21 cellular contexts compared by ENCODE assay signal in genomic region chr12:132267873-132268272, GRCh38.
DNase-seq lines count a peak whose midpoint lies in the region; ATAC-seq, FAIRE-seq and TF ChIP-seq lines count a peak whose summit lies in the region.
"Had no signal": no experiment of that assay in that cellular context is flagged by ENCODE, and none has a peak within 500 bp of the region (broad histone marks: within the 10 kb centered on the region; RNA-seq: fewer than 3 reads in every experiment).

No MANE protein-coding gene starts in this region.

- no peak overlapping the region for H4K12ac ChIP-seq in trophoblast cell (ENCODE audit: low read depth, low read length)

- dilution Hi-C loops in IMR-90 (cut with HindIII; ENCODE audit: low sequenced_read_pairs, unreplicated experiment) = no loop called here

- no peak overlapping the region for H3K9ac ChIP-seq in IMR-90 (ENCODE audit: low read depth, low read length)
- no peak overlapping the region for H3K9ac ChIP-seq in endodermal cell (ENCODE audit: extremely low read depth, low read length, poor library complexity, severe bottlenecking)
- H3K9ac ChIP-seq in trophoblast cell (ENCODE audit: low read length) = no peak overlapping the region
- H3K9ac ChIP-seq: BLaER1 treated with 17β-estradiol and CSF1 and Interleukin-3, amounts not matched to agents 10 nM and 100 nM had no signal

- CTCF ChIA-PET in IMR-90 (lab: Yijun Ruan, JAX) = no interaction called here

- no peak overlapping the region for H3K18ac ChIP-seq in IMR-90 (ENCODE audit: low read depth, low read length)
- H3K18ac ChIP-seq in trophoblast cell (ENCODE audit: low read length) = no peak overlapping the region

- H3K14ac ChIP-seq in IMR-90 (replicated peaks; ENCODE audit: low read depth, low read length) (no peak overlapping the region), trophoblast cell (ENCODE audit: low read length) (no peak overlapping the region)

- no peak overlapping the region for H3K4me2 ChIP-seq in IMR-90 (ENCODE audit: low read depth, low read length)
- no peak overlapping the region for H3K4me2 ChIP-seq in trophoblast cell (ENCODE audit: low read length)
- H3K4me2 ChIP-seq: BLaER1 treated with 17β-estradiol and CSF1 and Interleukin-3, amounts not matched to agents 10 nM and 100 nM had no signal

- H2BK5ac ChIP-seq in IMR-90 (ENCODE audit: low read depth, low read length, poor library complexity, severe bottlenecking) (peak overlapping the region; percentile 19), trophoblast cell (ENCODE audit: low read depth, low read length, poor library complexity) (no peak overlapping the region)

- no peak overlapping the region for H3K4me3 Mint-ChIP-seq in endodermal cell
- H3K4me3 Mint-ChIP-seq: CD14-positive monocyte; CD4-positive, alpha-beta T cell; CD8-positive, alpha-beta memory T cell had no signal

- no peak overlapping the region for H4K91ac ChIP-seq in IMR-90 (ENCODE audit: insufficient read depth, low read depth, low read length)
- H4K91ac ChIP-seq in trophoblast cell (ENCODE audit: low read depth, low read length) = no peak overlapping the region

- 84% methylated on average over 6 of the region's 10 CpGs; no CpG with 5 or more reads in 1 of the 2 experiments for WGBS in IMR-90 (ENCODE audit: extremely low coverage in 2 of 2, insufficient read length in 1 of 2), 2 experiments
- WGBS in endodermal cell (ENCODE audit: insufficient coverage in 1 of 2, insufficient read length in 1 of 2), 2 experiments = 93 to 100% methylated on average over 2 to 10 of the region's 10 CpGs
- WGBS in trophoblast cell (ENCODE audit: extremely low coverage, insufficient coverage, insufficient read length) = 100% methylated on average over 6 of the region's 10 CpGs
- 91 to 99% methylated on average over 10 of the region's 10 CpGs for WGBS in heart right ventricle, 2 donors

- no peaks in the 10 kb centered on the region for H3K4me1 Mint-ChIP-seq in endodermal cell
- H3K4me1 Mint-ChIP-seq: CD14-positive monocyte; CD8-positive, alpha-beta memory T cell had no signal

- H2BK12ac ChIP-seq in trophoblast cell (ENCODE audit: low read length) = no peak overlapping the region

- H2AFZ ChIP-seq in IMR-90 (replicated peaks; ENCODE audit: low read length, poor library complexity) = no peak overlapping the region
- no peak overlapping the region for H2AFZ ChIP-seq in trophoblast cell (ENCODE audit: insufficient read depth, low read length, poor library complexity)

- FAIRE-seq in GM12891 (lab: Jason Lieb, UNC) = peak; percentile 43
- FAIRE-seq: GM12892 had no signal

- in situ Hi-C loops in IMR-90 (cut with MboI; ENCODE audit: low sequenced_read_pairs) = no loop called here

- no peaks in the 10 kb centered on the region for H3K36me3 Mint-ChIP-seq in endodermal cell (ENCODE audit: low read depth)
- H3K36me3 Mint-ChIP-seq: CD14-positive monocyte; CD8-positive, alpha-beta memory T cell had no signal

- H3K27ac Mint-ChIP-seq in endodermal cell = no peak overlapping the region
- H3K27ac Mint-ChIP-seq: CD4-positive, alpha-beta T cell; CD8-positive, alpha-beta memory T cell had no signal

- H2AK5ac ChIP-seq in IMR-90 (ENCODE audit: low read depth, low read length) (no peak overlapping the region), trophoblast cell (ENCODE audit: low read length) (no peak overlapping the region)

- no peaks in the 10 kb centered on the region for H3K36me3 ChIP-seq in IMR-90 (ENCODE audit: control insufficient read depth, insufficient read depth, low read length)
- H3K36me3 ChIP-seq in endodermal cell (ENCODE audit: control insufficient read depth, insufficient read depth, low read length) = no peaks in the 10 kb centered on the region
- H3K36me3 ChIP-seq in trophoblast cell (ENCODE audit: control insufficient read depth in 1 of 2, insufficient read depth in 2 of 2, low read length in 2 of 2) = no peaks in the 10 kb centered on the region
- H3K36me3 ChIP-seq in heart right ventricle = no peaks in the 10 kb centered on the region
- H3K36me3 ChIP-seq: BE2C; BLaER1 treated with 17β-estradiol and CSF1 and Interleukin-3, amounts not matched to agents 10 nM and 100 nM had no signal

- no peak overlapping the region for H3K4me3 ChIP-seq in IMR-90 (ENCODE audit: insufficient read depth, low read depth, low read length)
- H3K4me3 ChIP-seq in endodermal cell (ENCODE audit: low read length) = peak overlapping the region; percentile 37
- peak overlapping the region; percentile 50 for H3K4me3 ChIP-seq in trophoblast cell (ENCODE audit: low read depth, low read length)
- H3K4me3 ChIP-seq in heart right ventricle = no peak overlapping the region
- H3K4me3 ChIP-seq: BLaER1 treated with 17β-estradiol and CSF1 and Interleukin-3, amounts not matched to agents 10 nM and 100 nM had no signal

- ATAC-seq in IMR-90 (ENCODE audit: low read depth) (no peak), HG03457 (IDR thresholded peaks at IDR 0.05; ENCODE audit: unreplicated experiment) (no peak), heart right ventricle (no peak)

- no peaks in the 10 kb centered on the region for H3K9me3 Mint-ChIP-seq in endodermal cell
- H3K9me3 Mint-ChIP-seq: CD4-positive, alpha-beta T cell; CD8-positive, alpha-beta memory T cell had no signal

- TF ChIP-seq CTCF in IMR-90 (conservative IDR thresholded peaks at IDR 0.05; ENCODE audit: low read depth, low read length) = no peak
- TF ChIP-seq CTCF in endodermal cell (conservative IDR thresholded peaks at IDR 0.05) = no peak
- TF ChIP-seq CTCF in heart right ventricle (IDR thresholded peaks at IDR 0.05) = no peak

- H3K9me3 ChIP-seq in IMR-90 (ENCODE audit: control insufficient read depth, insufficient read depth, low read length) (peaks cover 8% of the 10 kb centered on the region; the same call in 1 of the 2 replicates), endodermal cell (ENCODE audit: control insufficient read depth, low read length) (peaks cover 22% of the 10 kb centered on the region), trophoblast cell (ENCODE audit: insufficient read depth, low read depth, low read length) (peaks cover 6% of the 10 kb centered on the region), heart right ventricle (no peaks in the 10 kb centered on the region)
- H3K9me3 ChIP-seq: BE2C; BLaER1 treated with 17β-estradiol and CSF1 and Interleukin-3, amounts not matched to agents 10 nM and 100 nM had no signal

- H3K23ac ChIP-seq in IMR-90 (ENCODE audit: low read depth, low read length) (no peak overlapping the region), trophoblast cell (ENCODE audit: low read length) (peak overlapping the region; percentile 51)

- TF ChIP-seq RAD21 in IMR-90 (IDR thresholded peaks at IDR 0.05; ENCODE audit: low read length) = no peak

- H3K9me1 ChIP-seq in IMR-90 (ENCODE audit: insufficient read depth, low read length) = no peaks in the 10 kb centered on the region

- no peak overlapping the region for H4K5ac ChIP-seq in IMR-90 (ENCODE audit: low read depth, low read length)

- TF ChIP-seq POLR2A in GM12891 (IDR thresholded peaks at IDR 0.05; ENCODE audit: low read depth, low read length) (no peak), IMR-90 (IDR thresholded peaks at IDR 0.05; ENCODE audit: low read depth, low read length) (no peak)

- H3K4me1 ChIP-seq in IMR-90 (ENCODE audit: control insufficient read depth, insufficient read depth, low read length) (no peaks in the 10 kb centered on the region), endodermal cell (ENCODE audit: control insufficient read depth, insufficient read depth, low read length) (no peaks in the 10 kb centered on the region), trophoblast cell (ENCODE audit: control insufficient read depth in 1 of 2, insufficient read depth in 2 of 2, low read length in 2 of 2) (no peaks in the 10 kb centered on the region), heart right ventricle (no peaks in the 10 kb centered on the region)
- H3K4me1 ChIP-seq: BE2C had no signal

- H3K27ac ChIP-seq in IMR-90 (ENCODE audit: insufficient read depth, low read length) (no peak overlapping the region), endodermal cell (ENCODE audit: low read depth, low read length) (no peak overlapping the region), trophoblast cell (ENCODE audit: low read depth, low read length) (no peak overlapping the region), heart right ventricle (no peak overlapping the region)
- H3K27ac ChIP-seq: BLaER1 treated with 17β-estradiol and CSF1 and Interleukin-3, amounts not matched to agents 10 nM and 100 nM had no signal

- peak overlapping the region; percentile 28 for H2AK9ac ChIP-seq in IMR-90 (replicated peaks; ENCODE audit: low read depth, low read length, poor library complexity)

- no peak for DNase-seq in GM12891 (ENCODE audit: insufficient read length, low spot score)
- no peak for DNase-seq in IMR-90
- DNase-seq in endodermal cell = no peak
- no peak for DNase-seq in trophoblast cell
- no peak for DNase-seq in mucosa of gallbladder (ENCODE audit: low spot score)
- DNase-seq in SIG-M5 treated with dmso at 0.1 percent for 504 hours (lab: John Stamatoyannopoulos, UW; ENCODE audit: unreplicated experiment) = no peak
- DNase-seq in heart right ventricle = no peak
- DNase-seq: BE2C; Calu3; CD4-positive, alpha-beta T cell; CD8-positive, alpha-beta memory T cell; DMS53; DMS79 treated with DMSO at 0.1 percent for 48 hours; GF-D8; GOT3; H7; HCEC 1CT had no signal

- no peaks in the 10 kb centered on the region for H4K20me1 ChIP-seq in IMR-90 (ENCODE audit: insufficient read depth, low read length)

- intact Hi-C loops in IMR-90 (cut with micrococcal nuclease) (no loop called here), heart right ventricle (cut with DNase I) (no loop called here)

- H2BK20ac ChIP-seq in IMR-90 (ENCODE audit: low read depth, low read length) = no peak overlapping the region

- H3K79me2 ChIP-seq in trophoblast cell (ENCODE audit: control insufficient read depth, insufficient read depth, low read length, poor library complexity) = no peaks in the 10 kb centered on the region

- peaks cover 32% of the 10 kb centered on the region for H3K27me3 Mint-ChIP-seq in endodermal cell (ENCODE audit: insufficient read depth)
- H3K27me3 Mint-ChIP-seq: CD4-positive, alpha-beta T cell had no signal

- no peak overlapping the region for H2BK120ac ChIP-seq in IMR-90 (ENCODE audit: low read depth, low read length)
- H2BK120ac ChIP-seq in trophoblast cell (ENCODE audit: insufficient read depth, low read length, poor library complexity) = no peak overlapping the region

- H3K27me3 ChIP-seq in IMR-90 (ENCODE audit: control insufficient read depth, insufficient read depth, low read length) = peaks cover 1% of the 10 kb centered on the region; the same call in 1 of the 2 replicates
- H3K27me3 ChIP-seq in endodermal cell (ENCODE audit: control insufficient read depth, insufficient read depth, low read length, poor library complexity, severe bottlenecking) = no peaks in the 10 kb centered on the region
- no peaks in the 10 kb centered on the region for H3K27me3 ChIP-seq in trophoblast cell (ENCODE audit: insufficient read depth, low read length)
- H3K27me3 ChIP-seq in heart right ventricle = peaks cover 0 to 62% (median 45%) of the 10 kb centered on the region in 7 donors

- H4K8ac ChIP-seq in IMR-90 (ENCODE audit: low read depth in 2 of 2, low read length in 2 of 2) (no peak overlapping the region), trophoblast cell (ENCODE audit: low read depth, low read length) (no peak overlapping the region)

- no peak overlapping the region for H3K56ac ChIP-seq in IMR-90 (ENCODE audit: extremely low read depth, insufficient read depth, low read length)

- no TSS peak for BruUV-seq in IMR-90 (replicated peaks; lab: Mats Ljungman, UMichigan)

- no peaks in the 10 kb centered on the region for H3K79me1 ChIP-seq in IMR-90 (ENCODE audit: low read depth in 1 of 2, low read length in 2 of 2)
- H3K79me1 ChIP-seq in trophoblast cell (ENCODE audit: low read length) = no peaks in the 10 kb centered on the region

- POLR2A ChIA-PET in IMR-90 (lab: Charles Lee; ENCODE audit: unreplicated experiment) = no interaction called here

- H3K4ac ChIP-seq in IMR-90 (ENCODE audit: low read depth, low read length) = no peak overlapping the region
- H3K4ac ChIP-seq in trophoblast cell (ENCODE audit: low read depth, low read length) = no peak overlapping the region

- no peak overlapping the region for H2BK15ac ChIP-seq in IMR-90 (ENCODE audit: low read depth, low read length)

Comparison
In these comparisons a context has a peak if more than half of its experiments do, and no peak if none do; other contexts are left out.
1. H3K4me3 ChIP-seq: peak in endodermal cell (single experiment) and trophoblast cell (single experiment); none in IMR-90 (single experiment) and heart right ventricle (0 of 10).